In genomic region chr4:154018659-154019058, GRCh38 we compare ENCODE assay signal across 9 cellular contexts.
DNase-seq lines count a peak whose midpoint lies in the region; ATAC-seq and TF ChIP-seq lines count a peak whose summit lies in the region.
"Had no signal": no experiment of that assay in that cellular context is flagged by ENCODE, and none has a peak within 500 bp of the region (broad histone marks: within the 10 kb centered on the region; RNA-seq: fewer than 3 reads in every experiment).

No MANE protein-coding gene starts in this region.

- H3K27me3 ChIP-seq in H7 (ENCODE audit: control insufficient read depth, insufficient read depth, low read length) (no peaks in the 10 kb centered on the region), MG63 (no peaks in the 10 kb centered on the region)

- no peak for ATAC-seq in GM18870 (IDR thresholded peaks at IDR 0.05; ENCODE audit: unreplicated experiment)
- ATAC-seq: stimulated activated effector memory CD8-positive, alpha-beta T cell treated with anti-CD3 and anti-CD28 coated beads, Interleukin-12 subunit alpha, Interleukin-12 subunit beta, amount 100 ng/mL, for 72 hours had no signal

- in situ Hi-C loops in SK-MEL-5 (cut with HindIII; ENCODE audit: low pct_unique_long_range_greater_than_20kb, low sequenced_read_pairs) = no loop called here

- no peak overlapping the region for H3K4me3 ChIP-seq in H7 (ENCODE audit: insufficient read depth, low read depth, low read length)
- no peak overlapping the region for H3K4me3 ChIP-seq in MG63

- CTCF ChIA-PET in HEK293T (lab: Yijun Ruan, JAX) = no interaction called here

- no peaks in the 10 kb centered on the region for H3K36me3 ChIP-seq in H7 (replicated peaks; ENCODE audit: control insufficient read depth, insufficient read depth, low read length)
- H3K36me3 ChIP-seq in MG63 = no peaks in the 10 kb centered on the region

- POLR2A ChIA-PET in HEK293T (lab: Yijun Ruan, JAX) = no interaction called here

- DNase-seq in H7 = peak; percentile 77
- DNase-seq in SK-MEL-5 (ENCODE audit: low read depth, low spot score) = peak; percentile 13
- peak; percentile 7 for DNase-seq in effector CD8-positive, alpha-beta T cell (lab: John Stamatoyannopoulos, UW)
- DNase-seq in stimulated activated CD4-positive, alpha-beta T cell treated with anti-CD3 and anti-CD28 coated beads, Interleukin-2, amount 100 ng/mL, for 48 hours = peak; percentile 10 to 12
- no peak for DNase-seq in HEK293T (ENCODE audit: extremely low spot score)
- no peak for DNase-seq in MG63
- DNase-seq: NCI-H1105 had no signal

- H3K9me3 ChIP-seq in MG63 = no peaks in the 10 kb centered on the region

TF ChIP-seq in HEK293T, 16 proteins besides CTCF, POLR2A, EP300 and RAD21:
- TF ChIP-seq FOXM1 (IDR thresholded peaks at IDR 0.05; ENCODE audit: borderline replicate concordance) (no peak), ELF4 (IDR thresholded peaks at IDR 0.05) (no peak), L3MBTL2 (conservative IDR thresholded peaks at IDR 0.05) (no peak), LEF1 (IDR thresholded peaks at IDR 0.05; ENCODE audit: borderline replicate concordance) (no peak), HDGF (IDR thresholded peaks at IDR 0.05; ENCODE audit: borderline replicate concordance) (no peak), CTBP1 (IDR thresholded peaks at IDR 0.05; ENCODE audit: borderline replicate concordance) (no peak), TARDBP (IDR thresholded peaks at IDR 0.05) (no peak), PKNOX1 (IDR thresholded peaks at IDR 0.05) (no peak), FOXK2 (IDR thresholded peaks at IDR 0.05) (no peak), NFRKB (IDR thresholded peaks at IDR 0.05) (no peak), FOXA1 (IDR thresholded peaks at IDR 0.05) (no peak)

Comparison
In these comparisons a context has a peak if more than half of its experiments do, and no peak if none do; other contexts are left out.
1. DNase-seq: peak in H7 (single experiment), SK-MEL-5 (single experiment), effector CD8-positive, alpha-beta T cell (single experiment) and stimulated activated CD4-positive, alpha-beta T cell treated with anti-CD3 and anti-CD28 coated beads, Interleukin-2, amount 100 ng/mL, for 48 hours (2 of 2); none in HEK293T (single experiment) and MG63 (single experiment).